In genomic region chr10:24381235-24382010, GRCh38 we compare ENCODE assay signal across 24 cellular contexts.
A peak's percentile ranks its signal among the peaks of the same experiment; 100 is the strongest.
DNase-seq lines count a peak whose midpoint lies in the region; ATAC-seq, FAIRE-seq and TF ChIP-seq lines count a peak whose summit lies in the region.
"Had no signal": no experiment of that assay in that cellular context is flagged by ENCODE, and none has a peak within 500 bp of the region (broad histone marks: within the 10 kb centered on the region; RNA-seq: fewer than 3 reads in every experiment).

No MANE protein-coding gene starts in this region.

- peak overlapping the region; percentile 61 for H2AK5ac ChIP-seq in trophoblast cell (ENCODE audit: low read length)

- peak; percentile 20 for FAIRE-seq in HTR-8/SVneo (lab: Jason Lieb, UNC)
- FAIRE-seq: D721Med, endothelial cell of umbilical vein, G401.6, GM18507 had no signal

- H3K79me1 ChIP-seq in trophoblast cell (ENCODE audit: low read length) = peaks cover 40% of the 10 kb centered on the region

- H3K4me3 ChIP-seq in BLaER1 (no peak overlapping the region), trophoblast cell (ENCODE audit: low read depth, low read length) (no peak overlapping the region), right cardiac atrium (ENCODE audit: low read length) (no peak overlapping the region), upper lobe of right lung (no peak overlapping the region)
- H3K4me3 ChIP-seq: heart right ventricle, SK-N-MC had no signal

- peaks cover 14% of the 10 kb centered on the region for H3K27me3 Mint-ChIP-seq in HFFc6 (ENCODE audit: insufficient read depth)

- no peaks in the 10 kb centered on the region for H3K9me3 Mint-ChIP-seq in HFFc6
- H3K9me3 Mint-ChIP-seq: activated naive CD4-positive, alpha-beta T cell treated with anti-CD3 and anti-CD28 coated beads, Interleukin-2, amount 50 U/mL, for 24 hours; memory B cell had no signal

- H3K36me3 ChIP-seq in BLaER1 = 0 out of 2 replicates have a peak, but pooled peaks cover 6% of the 10 kb centered on the region
- peaks cover 26 to 27% of the 10 kb centered on the region in 2 experiments for H3K36me3 ChIP-seq in trophoblast cell (ENCODE audit: control insufficient read depth in 1 of 2, insufficient read depth in 2 of 2, low read length in 2 of 2)
- no peaks in the 10 kb centered on the region for H3K36me3 ChIP-seq in upper lobe of right lung
- H3K36me3 ChIP-seq: neutrophil had no signal

- peak overlapping the region; percentile 53 for H4K91ac ChIP-seq in trophoblast cell (ENCODE audit: low read depth, low read length)

- ATAC-seq in GM18517 (IDR thresholded peaks at IDR 0.05; ENCODE audit: unreplicated experiment) (no peak), right cardiac atrium (no peak), upper lobe of right lung (no peak)
- ATAC-seq: heart right ventricle, left colon had no signal

- H3K4me1 Mint-ChIP-seq in HFFc6 (ENCODE audit: low read depth) = peaks cover 8% of the 10 kb centered on the region; the same call in 1 of the 2 replicates
- H3K4me1 Mint-ChIP-seq: activated naive CD4-positive, alpha-beta T cell treated with anti-CD3 and anti-CD28 coated beads, Interleukin-2, amount 50 U/mL, for 24 hours; memory B cell had no signal

- intact Hi-C loops in right cardiac atrium (cut with DNase I) = no loop called here
- intact Hi-C loops in upper lobe of right lung (cut with DNase I) = no loop called here

- H3K27ac ChIP-seq in BLaER1 = 0 out of 2 replicates have a peak overlapping the region, but pooled peaks have one; percentile 1
- H3K27ac ChIP-seq in trophoblast cell (ENCODE audit: low read depth, low read length) = peak overlapping the region; percentile 89
- H3K27ac ChIP-seq in right cardiac atrium (ENCODE audit: low read length) = no peak overlapping the region
- H3K27ac ChIP-seq in upper lobe of right lung = no peak overlapping the region
- H3K27ac ChIP-seq: C4-2B, neutrophil, SK-N-MC, VCaP had no signal

- peak overlapping the region; percentile 10; the same call in 1 of the 2 replicates for H3K4me2 ChIP-seq in BLaER1
- no peak overlapping the region for H3K4me2 ChIP-seq in trophoblast cell (ENCODE audit: low read length)

- H3K9ac ChIP-seq in BLaER1 (no peak overlapping the region), trophoblast cell (ENCODE audit: low read length) (no peak overlapping the region)

- H3K23ac ChIP-seq in trophoblast cell (ENCODE audit: low read length) = no peak overlapping the region

- peak overlapping the region; percentile 34 for H4K8ac ChIP-seq in trophoblast cell (ENCODE audit: low read depth, low read length)

- no CpG with 5 or more reads among the region's 9 CpGs for WGBS in trophoblast cell (ENCODE audit: extremely low coverage, insufficient coverage, insufficient read length)
- WGBS in right cardiac atrium = 89% methylated on average over 9 of the region's 9 CpGs

- peak overlapping the region; percentile 67 for H3K18ac ChIP-seq in trophoblast cell (ENCODE audit: low read length)

- peaks cover 42% of the 10 kb centered on the region for H3K4me1 ChIP-seq in BLaER1
- peaks cover 30 to 31% of the 10 kb centered on the region in 2 experiments for H3K4me1 ChIP-seq in trophoblast cell (ENCODE audit: control insufficient read depth in 1 of 2, insufficient read depth in 2 of 2, low read length in 2 of 2)
- H3K4me1 ChIP-seq in right cardiac atrium (ENCODE audit: control insufficient read depth, insufficient read depth, low read length) = peaks cover 8% of the 10 kb centered on the region
- peaks cover 4% of the 10 kb centered on the region for H3K4me1 ChIP-seq in upper lobe of right lung

- H3K27me3 ChIP-seq in BLaER1 (no peaks in the 10 kb centered on the region), trophoblast cell (ENCODE audit: insufficient read depth, low read length) (no peaks in the 10 kb centered on the region), right cardiac atrium (ENCODE audit: control insufficient read depth, insufficient read depth) (no peaks in the 10 kb centered on the region), upper lobe of right lung (no peaks in the 10 kb centered on the region)
- H3K27me3 ChIP-seq: heart right ventricle had no signal

- H2AFZ ChIP-seq in trophoblast cell (ENCODE audit: insufficient read depth, low read length, poor library complexity) = no peak overlapping the region

- no peak for DNase-seq in HTR-8/SVneo (ENCODE audit: insufficient read length, low spot score)
- DNase-seq in amniotic epithelial cell (ENCODE audit: low read depth) = peak; percentile 61
- DNase-seq in trophoblast cell = no peak
- DNase-seq in HFFc6 = no peak
- DNase-seq in right cardiac atrium = no peak
- DNase-seq in upper lobe of right lung = no peak
- DNase-seq: activated CD4-positive, alpha-beta T cell treated with anti-CD3 and anti-CD28 coated beads, Interleukin-2, amount 50 U/mL, for 1 hour; aorta; central memory CD4-positive, alpha-beta T cell; heart right ventricle; left colon; NCI-H1694 had no signal

- no peak overlapping the region for H4K12ac ChIP-seq in trophoblast cell (ENCODE audit: low read depth, low read length)

- H3K9me3 ChIP-seq in BLaER1 (no peaks in the 10 kb centered on the region), trophoblast cell (ENCODE audit: insufficient read depth, low read depth, low read length) (no peaks in the 10 kb centered on the region), right cardiac atrium (ENCODE audit: control insufficient read depth, low read length) (no peaks in the 10 kb centered on the region), upper lobe of right lung (no peaks in the 10 kb centered on the region)
- H3K9me3 ChIP-seq: heart right ventricle, neutrophil had no signal

- no peak overlapping the region for H3K4ac ChIP-seq in trophoblast cell (ENCODE audit: low read depth, low read length)

- TF ChIP-seq CTCF in HFFc6 (IDR thresholded peaks at IDR 0.05) (no peak), upper lobe of right lung (IDR thresholded peaks at IDR 0.05) (no peak)

- H4K20me1 ChIP-seq in BLaER1 = no peaks in the 10 kb centered on the region

- H3K4me3 Mint-ChIP-seq in HFFc6 = no peak overlapping the region
- H3K4me3 Mint-ChIP-seq: activated naive CD4-positive, alpha-beta T cell treated with anti-CD3 and anti-CD28 coated beads, Interleukin-2, amount 50 U/mL, for 24 hours; memory B cell had no signal

- peak overlapping the region; percentile 45 for H2BK5ac ChIP-seq in trophoblast cell (ENCODE audit: low read depth, low read length, poor library complexity)

- H3K14ac ChIP-seq in trophoblast cell (ENCODE audit: low read length) = no peak overlapping the region

- peak overlapping the region; percentile 91 for H2BK12ac ChIP-seq in trophoblast cell (ENCODE audit: low read length)

- no peaks in the 10 kb centered on the region for H3K36me3 Mint-ChIP-seq in HFFc6 (ENCODE audit: low read depth)
- H3K36me3 Mint-ChIP-seq: activated naive CD4-positive, alpha-beta T cell treated with anti-CD3 and anti-CD28 coated beads, Interleukin-2, amount 50 U/mL, for 24 hours; memory B cell had no signal

- peak overlapping the region; percentile 14 for H2BK120ac ChIP-seq in trophoblast cell (ENCODE audit: insufficient read depth, low read length, poor library complexity)

- no peak overlapping the region for H3K27ac Mint-ChIP-seq in HFFc6
- H3K27ac Mint-ChIP-seq: activated naive CD4-positive, alpha-beta T cell treated with anti-CD3 and anti-CD28 coated beads, Interleukin-2, amount 50 U/mL, for 24 hours; memory B cell had no signal

- peaks cover 14% of the 10 kb centered on the region for H3K79me2 ChIP-seq in trophoblast cell (ENCODE audit: control insufficient read depth, insufficient read depth, low read length, poor library complexity)

Comparison
In these comparisons a context has a peak if more than half of its experiments do, and no peak if none do; other contexts are left out.
1. H3K27ac ChIP-seq: peak in BLaER1 (single experiment) and trophoblast cell (single experiment); none in right cardiac atrium (single experiment) and upper lobe of right lung (single experiment).